Comparison of ENCODE assay signal across 9 cellular contexts in genomic region chr5:82313016-82313415, GRCh38. TPM values are rescaled to one million over a fixed set of nuclear protein-coding genes. Genes with fewer than 3 reads are reported as not detected.
DNase-seq lines count a peak whose midpoint lies in the region; ATAC-seq and TF ChIP-seq lines count a peak whose summit lies in the region.
"Had no signal": no experiment of that assay in that cellular context is flagged by ENCODE, and none has a peak within 500 bp of the region (broad histone marks: within the 10 kb centered on the region; RNA-seq: fewer than 3 reads in every experiment).

No MANE protein-coding gene starts in this region.

- in situ Hi-C loops in brain microvascular endothelial cell (cut with HindIII; ENCODE audit: low pct_ligation_motif_present, low sequenced_read_pairs), result no loop called here

- H3K4me3 ChIP-seq in brain microvascular endothelial cell (ENCODE audit: low read depth, low read length) (no peak overlapping the region), left lung (no peak overlapping the region), aorta (ENCODE audit: low read length in 2 of 2) (peak overlapping the region; percentile 5 to 32), esophagus squamous epithelium (no peak overlapping the region)
- H3K4me3 ChIP-seq: GM12878 had no signal

- DNase-seq in brain microvascular endothelial cell (peak; percentile 25), left lung (no peak), aorta (no peak), esophagus squamous epithelium (lab: John Stamatoyannopoulos, UW) (no peak), AG08396 (ENCODE audit: low spot score) (no peak)
- DNase-seq: SIG-M5 had no signal

- TF ChIP-seq CTCF in brain microvascular endothelial cell (IDR thresholded peaks at IDR 0.05; ENCODE audit: low read depth, low read length, missing control alignments) (no peak), left lung (IDR thresholded peaks at IDR 0.05) (no peak), esophagus squamous epithelium (IDR thresholded peaks at IDR 0.05) (no peak)

- ATAC-seq in left lung, result peak; percentile 60
- ATAC-seq in aorta (ENCODE audit: low FRiP score), result peak; percentile 56
- no peak for ATAC-seq in HG02642 (IDR thresholded peaks at IDR 0.05; ENCODE audit: poor library complexity, unreplicated experiment)

- H3K27me3 ChIP-seq in brain microvascular endothelial cell (replicated peaks) (no peaks in the 10 kb centered on the region), left lung (no peaks in the 10 kb centered on the region), aorta (ENCODE audit: control insufficient read depth in 1 of 2, insufficient read depth in 2 of 2, low read length in 1 of 2) (no peaks in the 10 kb centered on the region), esophagus squamous epithelium (no peaks in the 10 kb centered on the region)

- TF ChIP-seq POLR2A in esophagus squamous epithelium (IDR thresholded peaks at IDR 0.05), result no peak

- WGBS in aorta, 2 donors, result 1 to 3% methylated on average over 5 of the region's 5 CpGs
- 61 to 71% methylated on average over 5 of the region's 5 CpGs for WGBS in esophagus squamous epithelium, 2 donors

- H3K9me3 ChIP-seq in KOPT-K1 (ENCODE audit: insufficient read depth, low read length, poor library complexity, severe bottlenecking) (peaks cover 8% of the 10 kb centered on the region), left lung (no peaks in the 10 kb centered on the region), aorta (ENCODE audit: control insufficient read depth, low read length) (no peaks in the 10 kb centered on the region), esophagus squamous epithelium (no peaks in the 10 kb centered on the region)

- no peaks in the 10 kb centered on the region for H3K4me1 ChIP-seq in left lung
- peaks cover 0 to 4% of the 10 kb centered on the region in 2 donors for H3K4me1 ChIP-seq in aorta (ENCODE audit: control insufficient read depth in 1 of 2, insufficient read depth in 2 of 2, low read length in 2 of 2)
- no peaks in the 10 kb centered on the region for H3K4me1 ChIP-seq in esophagus squamous epithelium

- no peaks in the 10 kb centered on the region for H3K36me3 ChIP-seq in KOPT-K1 (ENCODE audit: insufficient read depth, low read length)
- no peaks in the 10 kb centered on the region for H3K36me3 ChIP-seq in brain microvascular endothelial cell (replicated peaks)
- no peaks in the 10 kb centered on the region for H3K36me3 ChIP-seq in left lung
- no peaks in the 10 kb centered on the region for H3K36me3 ChIP-seq in aorta (ENCODE audit: control insufficient read depth in 1 of 2, insufficient read depth in 2 of 2, low read length in 1 of 2)
- peaks cover 0 to 35% (median 0%) of the 10 kb centered on the region in 3 donors for H3K36me3 ChIP-seq in esophagus squamous epithelium

- H3K27ac ChIP-seq in KOPT-K1 (ENCODE audit: low read depth, low read length, poor library complexity, severe bottlenecking), result peak overlapping the region; percentile 99
- peak overlapping the region; percentile 18 for H3K27ac ChIP-seq in brain microvascular endothelial cell
- no peak overlapping the region for H3K27ac ChIP-seq in left lung
- peak overlapping the region; percentile 33 to 65 for H3K27ac ChIP-seq in aorta (ENCODE audit: low read depth in 1 of 2, low read length in 2 of 2)
- H3K27ac ChIP-seq in esophagus squamous epithelium, result no peak overlapping the region

- intact Hi-C loops in left lung (cut with DNase I), result no loop called here
- intact Hi-C loops in aorta (cut with DNase I), result loop anchor here (2.0 to 10.0 kb wide), 6 partner anchors 36 to 1249 kb away; partner anchors contain the start of genes TMEM167A (in 1 of the 2), VCAN (in 1 of the 2) and XRCC4 (in 1 of the 2)
- intact Hi-C loops in esophagus squamous epithelium (cut with DNase I), result no loop called here

RNA-seq across cellular contexts. Expression of gene RPS23, which starts 34.9 kb away (rescaled TPM):
- total RNA-seq in left lung (1,000 to 10,000 TPM; 1,279 to 1,302 TPM), aorta (1,000 to 10,000 TPM; 1,494 to 1,499 TPM), esophagus squamous epithelium (1,000 to 10,000 TPM; 1,256 to 3,713 (median 2,903) TPM)
- polyA plus RNA-seq in aorta, result 1,000 to 10,000 TPM; 4,681 to 7,405 TPM

Comparison
In these comparisons a context has a peak if more than half of its experiments do, and no peak if none do; other contexts are left out.
1. H3K27ac ChIP-seq: peak in KOPT-K1 (single experiment), brain microvascular endothelial cell (single experiment) and aorta (2 of 2); none in left lung (0 of 2) and esophagus squamous epithelium (0 of 4).
2. H3K4me3 ChIP-seq: peak in aorta (2 of 2); none in brain microvascular endothelial cell (single experiment), left lung (0 of 2) and esophagus squamous epithelium (0 of 4).
3. intact Hi-C loops: an anchor here in aorta (2.0 to 10.0 kb wide); none called in left lung and esophagus squamous epithelium.